ENCODE assay signal across 8 cellular contexts in the genomic region with DNA sequence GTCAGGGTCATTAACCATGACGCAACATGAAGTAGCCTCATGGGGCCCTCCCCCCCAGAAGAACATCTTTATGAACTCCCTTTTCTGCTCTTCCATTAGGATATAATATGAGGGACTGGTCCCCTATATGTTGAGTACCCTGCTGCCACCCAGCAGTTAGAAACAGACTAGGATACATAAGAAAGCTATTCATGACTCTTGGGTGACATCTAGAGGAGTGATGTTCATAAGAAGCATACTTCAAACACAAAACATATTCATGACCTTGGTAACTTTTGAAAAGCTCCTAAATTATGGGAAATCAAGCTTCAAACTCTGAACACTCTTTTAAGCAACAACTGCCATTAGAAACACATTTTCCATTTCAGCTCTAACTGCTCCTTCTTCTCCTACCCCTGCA.
DNase-seq lines count a peak whose midpoint lies in the region; ATAC-seq lines count a peak whose summit lies in the region.

No MANE protein-coding gene starts in this region.

- DNase-seq in ELR (ENCODE audit: low read depth) (peak; percentile 37), amniotic epithelial cell (ENCODE audit: low read depth) (peak; percentile 39), memory B cell (ENCODE audit: low spot score in 2 of 2) (no peak)
- DNase-seq in Jurkat, Clone E6-1 (ENCODE audit: low read depth, low spot score) = peak; percentile 39
- no peak for DNase-seq in stimulated activated naive CD4-positive, alpha-beta T cell treated with Interleukin-2 at 50 U/mL for 16 hours (lab: John Stamatoyannopoulos, UW)

- no peak overlapping the region for H3K4me3 ChIP-seq in Jurkat, Clone E6-1 (ENCODE audit: low read length)

- peaks cover 3% of the 10 kb centered on the region for H3K36me3 Mint-ChIP-seq in memory B cell

- ATAC-seq in memory B cell (ENCODE audit: low read depth) (no peak), GM18873 (IDR thresholded peaks at IDR 0.05; ENCODE audit: low FRiP score, unreplicated experiment) (no peak), HG03097 (IDR thresholded peaks at IDR 0.05; ENCODE audit: low FRiP score, unreplicated experiment) (no peak), HG03108 (IDR thresholded peaks at IDR 0.05; ENCODE audit: unreplicated experiment) (no peak)

- H3K4me3 Mint-ChIP-seq in memory B cell = no peak overlapping the region

- no peaks in the 10 kb centered on the region for H3K27me3 Mint-ChIP-seq in memory B cell

- no peaks in the 10 kb centered on the region for H3K9me3 Mint-ChIP-seq in memory B cell

- peak overlapping the region; percentile 21 for H3K27ac Mint-ChIP-seq in memory B cell

- peaks cover 7% of the 10 kb centered on the region for H3K4me1 Mint-ChIP-seq in memory B cell

Comparison
In these comparisons a context has a peak if more than half of its experiments do, and no peak if none do; other contexts are left out.
1. DNase-seq: peak in ELR (single experiment), Jurkat, Clone E6-1 (single experiment) and amniotic epithelial cell (single experiment); none in memory B cell (0 of 2) and stimulated activated naive CD4-positive, alpha-beta T cell treated with Interleukin-2 at 50 U/mL for 16 hours (single experiment).